Comparison of ENCODE assay signal across 19 cellular contexts in the genomic region with DNA sequence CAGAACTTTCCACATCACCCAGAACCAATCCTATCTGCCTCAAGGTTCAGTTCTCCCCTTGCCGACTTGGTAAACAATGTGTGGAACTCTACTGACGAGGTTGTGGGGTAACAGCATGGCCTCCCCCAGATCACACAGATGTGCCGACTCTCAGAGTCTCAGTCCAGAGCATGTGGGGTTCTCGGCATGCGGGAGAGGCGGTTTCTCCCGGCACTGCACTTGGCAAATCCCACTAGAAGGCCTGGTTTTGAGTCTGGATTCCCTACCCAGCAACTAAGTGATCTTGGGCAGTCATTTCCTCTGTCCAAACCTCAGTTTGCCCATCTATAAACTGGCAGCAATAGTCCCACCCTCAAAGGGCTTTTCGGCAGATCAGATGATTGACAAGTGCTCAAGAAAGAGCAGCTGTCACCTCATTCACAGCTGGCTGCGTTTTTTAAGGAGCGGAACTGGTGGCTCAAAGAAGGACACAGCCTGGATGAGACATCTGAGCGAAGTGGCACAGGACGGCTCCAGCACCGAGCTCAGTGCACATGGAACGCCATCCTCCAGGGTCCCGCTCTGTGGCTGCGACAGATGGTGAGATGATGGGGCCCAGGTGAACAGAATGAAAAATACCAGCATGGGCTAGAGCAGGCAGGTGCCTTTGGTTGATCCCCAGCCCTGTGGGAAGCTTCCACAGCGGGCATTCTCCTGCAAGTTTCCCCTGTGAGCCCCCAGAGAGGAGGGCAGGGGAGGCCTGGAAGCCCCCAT. TPM values are rescaled to one million over a fixed set of nuclear protein-coding genes. Genes with fewer than 3 reads are reported as not detected.
DNase-seq lines count a peak whose midpoint lies in the region; ATAC-seq, FAIRE-seq and TF ChIP-seq lines count a peak whose summit lies in the region.
"Had no signal": no experiment of that assay in that cellular context is flagged by ENCODE, and none has a peak within 500 bp of the region (broad histone marks: within the 10 kb centered on the region; RNA-seq: fewer than 3 reads in every experiment).

No MANE protein-coding gene starts in this region.

- H3K27ac ChIP-seq in caudate nucleus (ENCODE audit: low read depth, low read length) (peak overlapping the region; percentile 67), pancreas (peak overlapping the region; percentile 70 to 96 (median 86))
- H3K27ac ChIP-seq: brain microvascular endothelial cell had no signal

- H3K4me1 ChIP-seq in pancreas: peaks cover 58 to 74% (median 66%) of the 10 kb centered on the region in 3 donors

- intact Hi-C loops in pancreas (cut with DNase I): no loop called here

- no peaks in the 10 kb centered on the region for H3K9me3 ChIP-seq in pancreas

- FAIRE-seq in pancreas (lab: Jason Lieb, UNC): no peak
- FAIRE-seq: GM19239 had no signal

- no peaks in the 10 kb centered on the region for H3K27me3 ChIP-seq in pancreas

- H3K36me3 ChIP-seq in pancreas: no peaks in the 10 kb centered on the region
- H3K36me3 ChIP-seq: brain microvascular endothelial cell had no signal

- peak; percentile 3 to 23 (median 12) for ATAC-seq in pancreas
- ATAC-seq in GM18520 (IDR thresholded peaks at IDR 0.05; ENCODE audit: unreplicated experiment): no peak
- ATAC-seq in GM19455 (IDR thresholded peaks at IDR 0.05; ENCODE audit: unreplicated experiment): no peak
- ATAC-seq: esophagus mucosa, left cardiac atrium had no signal

- no peak for TF ChIP-seq CTCF in pancreas (IDR thresholded peaks at IDR 0.05)

- H3K4me3 ChIP-seq in pancreas: peak overlapping the region in 1 of 4 donors; percentile 0

- peak; percentile 21 for DNase-seq in DMS53 treated with DMSO at 0.1 percent for 48 hours (lab: John Stamatoyannopoulos, UW; ENCODE audit: unreplicated experiment)
- DNase-seq in HT-29 (ENCODE audit: low spot score): peak; percentile 52
- DNase-seq in caudate nucleus (lab: John Stamatoyannopoulos, UW): peak in 1 of 61 donors; percentile 9
- DNase-seq in pancreas: peak in 2 of 6 donors; percentile 39 to 53
- no peak for DNase-seq in NCI-H187 (lab: John Stamatoyannopoulos, UW)
- DNase-seq: activated CD4-positive, CD25-positive, alpha-beta regulatory T cell treated with anti-CD3 and anti-CD28 coated beads, Interleukin-2, amount 50 U/mL, for 72 hours; activated CD8-positive, alpha-beta memory T cell treated with anti-CD3 and anti-CD28 coated beads for 24 hours; brain microvascular endothelial cell; GOT3; Karpas-422; left cardiac atrium; NCI-H1417 treated with DMSO at 0.1 percent for 48 hours; NCI-H446 treated with DMSO at 0.1 percent for 48 hours; stimulated activated naive CD4-positive, alpha-beta T cell treated with Interleukin-2 at 50 U/mL for 16 hours; trophoblast cell had no signal

- WGBS in pancreas, 2 donors: 54 to 55% methylated on average over 17 of the region's 17 CpGs

RNA-seq across cellular contexts. Expression of gene TESC, which starts 7.3 kb away (rescaled TPM):
- total RNA-seq in HT-29 (2014; rRNA removed; shearing (Covaris generic)): 287 and 301 TPM in 2 replicates
- 10 to 100 TPM; 50.3 to 83.2 (median 62.1) TPM for total RNA-seq in pancreas
- polyA plus RNA-seq in pancreas: 10 to 100 TPM; 59.0 to 64.7 TPM

Comparison
In these comparisons a context has a peak if more than half of its experiments do, and no peak if none do; other contexts are left out.
1. DNase-seq: peak in DMS53 treated with DMSO at 0.1 percent for 48 hours (single experiment) and HT-29 (single experiment); none in NCI-H187 (0 of 2).
2. ATAC-seq: peak in pancreas (4 of 4); none in GM18520 (single experiment) and GM19455 (single experiment).